ENCODE assay signal across 10 cellular contexts in genomic region chr17:16988749-16989229, GRCh38. TPM values are rescaled to one million over a fixed set of nuclear protein-coding genes. Genes with fewer than 3 reads are reported as not detected.
DNase-seq lines count a peak whose midpoint lies in the region; ATAC-seq and TF ChIP-seq lines count a peak whose summit lies in the region.
"Had no signal": no experiment of that assay in that cellular context is flagged by ENCODE, and none has a peak within 500 bp of the region (broad histone marks: within the 10 kb centered on the region; RNA-seq: fewer than 3 reads in every experiment).

No MANE protein-coding gene starts in this region.

- no TSS peak for BruUV-seq in A673 (replicated peaks; lab: Mats Ljungman, UMichigan)

- no peaks in the 10 kb centered on the region for H3K9me3 ChIP-seq in A673 (ENCODE audit: low read depth, low read length, poor library complexity, severe bottlenecking)
- H3K9me3 ChIP-seq: SJSA1 had no signal

- POLR2A ChIA-PET in A673 (lab: Charles Lee; ENCODE audit: low non-redundant PET), result no interaction called here

- H3K4me1 ChIP-seq in A673 (ENCODE audit: insufficient read depth, low read length, poor library complexity, severe bottlenecking), result peaks cover 17% of the 10 kb centered on the region

- DNase-seq in A673 (ENCODE audit: low spot score) (no peak), fibroblast of mammary gland (ENCODE audit: low read depth) (peak; percentile 66), NOMO-1 (lab: John Stamatoyannopoulos, UW; ENCODE audit: unreplicated experiment in 2 of 2) (no peak), LoVo (ENCODE audit: low spot score) (no peak), MV-4-11 (lab: John Stamatoyannopoulos, UW) (no peak), erythroblast (lab: John Stamatoyannopoulos, UW) (no peak)

- peak; percentile 13 for ATAC-seq in HG03439 (IDR thresholded peaks at IDR 0.05; ENCODE audit: unreplicated experiment)

- H3K4me3 ChIP-seq in A673 (ENCODE audit: low read depth, low read length, poor library complexity, severe bottlenecking) (no peak overlapping the region), fibroblast of mammary gland (ENCODE audit: control insufficient read depth, low read depth, low read length) (no peak overlapping the region)
- H3K4me3 ChIP-seq: SJSA1 had no signal

- intact Hi-C loops in A673 (cut with micrococcal nuclease; ENCODE audit: unreplicated experiment), result no loop called here

- CTCF ChIA-PET in A673 (lab: Charles Lee), result no interaction called here

- TF ChIP-seq CTCF in A673 (conservative IDR thresholded peaks at IDR 0.05; ENCODE audit: low read depth, low read length), result no peak
- no peak for TF ChIP-seq CTCF in fibroblast of mammary gland (conservative IDR thresholded peaks at IDR 0.05; ENCODE audit: control insufficient read depth, insufficient read depth, low read depth, low read length)

- H3K27ac ChIP-seq in A673 (ENCODE audit: low read depth, low read length, poor library complexity, severe bottlenecking), result peak overlapping the region; percentile 9

- no peaks in the 10 kb centered on the region for H3K27me3 ChIP-seq in A673 (replicated peaks; ENCODE audit: insufficient read depth, low read depth, low read length, poor library complexity)
- H3K27me3 ChIP-seq: SJSA1 had no signal

- H3K36me3 ChIP-seq in A673 (ENCODE audit: insufficient read depth, low read length, poor library complexity, severe bottlenecking), result no peaks in the 10 kb centered on the region
- H3K36me3 ChIP-seq: SJSA1 had no signal

- peak; percentile 45 for TF ChIP-seq POLR2A in GM19099 (IDR thresholded peaks at IDR 0.05; ENCODE audit: extremely low read depth, insufficient read length, low read depth)
- TF ChIP-seq POLR2A in erythroblast (IDR thresholded peaks at IDR 0.05; ENCODE audit: low read length), result no peak

RNA-seq across cellular contexts. Expression of gene TNFRSF13B, which starts 16.9 kb away (rescaled TPM):
- not detected in 2 replicates for total RNA-seq in A673 (2021)
- total RNA-seq: fibroblast of lung, SJSA1 had no signal

RNA-seq across cellular contexts. Expression of gene MPRIP, which starts 53.5 kb away (rescaled TPM):
- total RNA-seq in A673 (2021), result 290 and 302 TPM in 2 replicates
